21 cellular contexts compared by ENCODE assay signal in genomic region chr2:239962890-239963591, GRCh38.
"Had no signal": no experiment of that assay in that cellular context is flagged by ENCODE, and none has a peak within 500 bp of the region (broad histone marks: within the 10 kb centered on the region; RNA-seq: fewer than 3 reads in every experiment).

No MANE protein-coding gene starts in this region.

- H3K4me3 Mint-ChIP-seq: activated B cell treated with CpG ODN at 0.5 μM for 24 hours; activated CD8-positive, alpha-beta T cell treated with anti-CD3 and anti-CD28 coated beads, Interleukin-2, amount 10 ng/mL, durations not matched to agents 7 days and 5 days; activated naive CD8-positive, alpha-beta T cell treated with anti-CD3 and anti-CD28 coated beads for 36 hours; endodermal cell; mesothelial cell of epicardium; natural killer cell treated with Interleukin-12 subunit alpha and Interleukin-12 subunit beta and Interleukin-15 and Interleukin-18, amount 100 ng/mL, for 72 hours; stimulated activated naive CD8-positive, alpha-beta T cell treated with anti-CD3 and anti-CD28 coated beads, Interleukin-15, Interleukin-2, amounts not matched to agents 100 ng/mL and 50 ng/mL, for 24 hours; T-helper 2 cell treated with Interferon-gamma antibody and Interleukin-4, amounts not matched to agents 5 μg/mL and 100 μg/mL, for 36 hours had no signal

- H3K4me1 Mint-ChIP-seq: activated B cell treated with CpG ODN at 0.5 μM for 24 hours; activated naive CD8-positive, alpha-beta T cell treated with anti-CD3 and anti-CD28 coated beads for 36 hours; endodermal cell had no signal

- ATAC-seq: activated CD8-positive, alpha-beta T cell treated with anti-CD3 and anti-CD28 coated beads, Interleukin-2, amount 10 ng/mL, durations not matched to agents 7 days and 5 days; lower lobe of right lung; natural killer cell treated with Interleukin-12 subunit alpha and Interleukin-12 subunit beta and Interleukin-15 and Interleukin-18, amount 100 ng/mL, for 72 hours had no signal

- DNase-seq: activated B cell treated with CpG ODN at 0.5 μM for 24 hours; activated CD4-positive, alpha-beta T cell treated with anti-CD3 and anti-CD28 coated beads for 4 hours; activated CD8-positive, alpha-beta T cell treated with anti-CD3 and anti-CD28 coated beads, Interleukin-2, amount 10 ng/mL, durations not matched to agents 7 days and 5 days; activated naive CD4-positive, alpha-beta T cell; activated naive CD8-positive, alpha-beta T cell treated with anti-CD3 and anti-CD28 coated beads for 36 hours; amniotic stem cell; foreskin fibroblast; hippocampal formation; islet precursor cell; lower lobe of right lung; stimulated activated CD4-positive, alpha-beta T cell treated with anti-CD3 and anti-CD28 coated beads, Interleukin-12 subunit alpha, Interleukin-12 subunit beta, amount 100 ng/mL, for 4 hours; stimulated activated CD4-positive, alpha-beta T cell treated with anti-CD3 and anti-CD28 coated beads, Interleukin-1b, Interleukin-23, amount 100 ng/mL, for 48 hours had no signal

- H3K27me3 Mint-ChIP-seq: activated B cell treated with CpG ODN at 0.5 μM for 24 hours; activated naive CD8-positive, alpha-beta T cell treated with anti-CD3 and anti-CD28 coated beads for 36 hours; natural killer cell treated with Interleukin-12 subunit alpha and Interleukin-12 subunit beta and Interleukin-15 and Interleukin-18, amount 100 ng/mL, for 72 hours; stimulated activated naive CD8-positive, alpha-beta T cell treated with anti-CD3 and anti-CD28 coated beads, Interleukin-15, Interleukin-2, amounts not matched to agents 100 ng/mL and 50 ng/mL, for 24 hours had no signal

- H3K27ac ChIP-seq: cardiac muscle cell, epithelial cell of prostate, lower lobe of right lung, suprapubic skin, upper lobe of left lung had no signal

- H3K27ac Mint-ChIP-seq: activated B cell treated with CpG ODN at 0.5 μM for 24 hours; activated CD8-positive, alpha-beta T cell treated with anti-CD3 and anti-CD28 coated beads, Interleukin-2, amount 10 ng/mL, durations not matched to agents 7 days and 5 days; activated naive CD8-positive, alpha-beta T cell treated with anti-CD3 and anti-CD28 coated beads for 36 hours; endodermal cell; mesothelial cell of epicardium; T-helper 2 cell treated with Interferon-gamma antibody and Interleukin-4, amounts not matched to agents 5 μg/mL and 100 μg/mL, for 36 hours had no signal

- H3K9me3 Mint-ChIP-seq: activated B cell treated with CpG ODN at 0.5 μM for 24 hours; activated naive CD8-positive, alpha-beta T cell treated with anti-CD3 and anti-CD28 coated beads for 36 hours; endodermal cell; mesothelial cell of epicardium; natural killer cell treated with Interleukin-12 subunit alpha and Interleukin-12 subunit beta and Interleukin-15 and Interleukin-18, amount 100 ng/mL, for 72 hours; stimulated activated naive CD8-positive, alpha-beta T cell treated with anti-CD3 and anti-CD28 coated beads, Interleukin-15, Interleukin-2, amounts not matched to agents 100 ng/mL and 50 ng/mL, for 24 hours; T-helper 2 cell treated with Interferon-gamma antibody and Interleukin-4, amounts not matched to agents 5 μg/mL and 100 μg/mL, for 36 hours had no signal
